In the genomic region with DNA sequence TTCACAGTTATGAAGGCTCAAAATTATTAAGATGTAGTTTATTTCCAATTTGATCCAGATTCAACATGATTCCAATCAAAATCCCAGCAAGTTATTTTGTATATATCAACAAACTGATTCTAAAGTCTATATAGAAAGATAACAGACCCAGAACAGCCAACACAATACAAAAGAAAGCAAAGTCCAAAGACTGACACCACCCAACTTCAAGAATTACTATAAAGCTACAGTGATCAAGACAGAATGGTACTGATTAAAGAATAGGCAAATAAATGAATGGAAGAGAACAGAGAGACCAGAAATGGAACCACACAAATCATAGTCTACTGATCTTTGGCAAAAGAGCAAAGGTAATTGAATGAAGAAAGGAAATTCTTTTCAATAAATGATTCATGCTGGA, we compare ENCODE assay signal across 1 cellular context.
TF ChIP-seq lines count a peak whose summit lies in the region.

No MANE protein-coding gene starts in this region.

TF ChIP-seq in IMR-90, 13 proteins besides CTCF, POLR2A, EP300 and RAD21:
- TF ChIP-seq BHLHE40 (IDR thresholded peaks at IDR 0.05; ENCODE audit: low read depth, low read length) (no peak), SMC3 (IDR thresholded peaks at IDR 0.05; ENCODE audit: low read depth, low read length) (no peak), CHD1 (IDR thresholded peaks at IDR 0.05; ENCODE audit: low read depth, low read length) (no peak), CEBPB (IDR thresholded peaks at IDR 0.05; ENCODE audit: low read depth, low read length) (no peak), USF2 (IDR thresholded peaks at IDR 0.05; ENCODE audit: low read depth, low read length) (no peak), RCOR1 (IDR thresholded peaks at IDR 0.05; ENCODE audit: insufficient replicate concordance, low read length) (no peak), NFE2L2 (IDR thresholded peaks at IDR 0.05; ENCODE audit: low read depth, low read length) (no peak), RFX5 (IDR thresholded peaks at IDR 0.05; ENCODE audit: low read depth, low read length) (no peak)
